Comparison of ENCODE assay signal across 9 cellular contexts in genomic region chr16:84818989-84819643, GRCh38. TPM values are rescaled to one million over a fixed set of nuclear protein-coding genes. Genes with fewer than 3 reads are reported as not detected.
DNase-seq lines count a peak whose midpoint lies in the region; ATAC-seq and TF ChIP-seq lines count a peak whose summit lies in the region.
"Had no signal": no experiment of that assay in that cellular context is flagged by ENCODE, and none has a peak within 500 bp of the region (broad histone marks: within the 10 kb centered on the region; RNA-seq: fewer than 3 reads in every experiment).

No MANE protein-coding gene starts in this region.

- H3K4me1 Mint-ChIP-seq in Calu3 (ENCODE audit: low read depth, unreplicated experiment) (peaks cover 24% of the 10 kb centered on the region), T-helper 17 cell (peaks cover 20% of the 10 kb centered on the region)

- H3K27me3 ChIP-seq in right cardiac atrium (ENCODE audit: control insufficient read depth, insufficient read depth) (no peaks in the 10 kb centered on the region), rectal smooth muscle tissue (ENCODE audit: control insufficient read depth, insufficient read depth, low read length) (peaks cover 5% of the 10 kb centered on the region)

- no peak for TF ChIP-seq CTCF in Calu3 (IDR thresholded peaks at IDR 0.05; ENCODE audit: unreplicated experiment)

- H3K36me3 Mint-ChIP-seq in Calu3 (ENCODE audit: insufficient read depth, unreplicated experiment) (peaks cover 17% of the 10 kb centered on the region), T-helper 17 cell (ENCODE audit: low read depth) (no peaks in the 10 kb centered on the region)
- H3K36me3 Mint-ChIP-seq: T-cell had no signal

- intact Hi-C loops in Calu3 (cut with micrococcal nuclease; ENCODE audit: unreplicated experiment) (no loop called here), right cardiac atrium (cut with DNase I) (no loop called here)

- H3K4me3 Mint-ChIP-seq in Calu3 (ENCODE audit: low read depth, unreplicated experiment) (peak overlapping the region; percentile 86), T-helper 17 cell (peak overlapping the region; percentile 41)

- peaks cover 100% of the 10 kb centered on the region for H3K27me3 Mint-ChIP-seq in Calu3 (ENCODE audit: unreplicated experiment)
- H3K27me3 Mint-ChIP-seq in T-helper 17 cell: peaks cover 17% of the 10 kb centered on the region

- H3K9me3 Mint-ChIP-seq in Calu3 (ENCODE audit: low read depth, unreplicated experiment): no peaks in the 10 kb centered on the region
- H3K9me3 Mint-ChIP-seq: T-cell had no signal

- H3K4me1 ChIP-seq in right cardiac atrium (ENCODE audit: control insufficient read depth, insufficient read depth, low read length): peaks cover 3% of the 10 kb centered on the region
- peaks cover 18% of the 10 kb centered on the region for H3K4me1 ChIP-seq in rectal smooth muscle tissue (ENCODE audit: control insufficient read depth, insufficient read depth, low read length)

- CTCF ChIA-PET in Calu3 (lab: Charles Lee): interaction anchor here (0.6 to 1.4 kb wide), 5 partner anchors 8 to 293 kb away, joined by 3 to 7 read pairs (median 3); no protein-coding TSS in a partner anchor

- ATAC-seq in T-helper 17 cell (peak; percentile 2), right cardiac atrium (peak in 1 of 2 donors; percentile 2), GM18873 (IDR thresholded peaks at IDR 0.05; ENCODE audit: low FRiP score, unreplicated experiment) (no peak)

- H3K27ac ChIP-seq in right cardiac atrium (ENCODE audit: low read length): no peak overlapping the region
- H3K27ac ChIP-seq in rectal smooth muscle tissue (ENCODE audit: low read depth, low read length): peak overlapping the region; percentile 34
- no peak overlapping the region for H3K27ac ChIP-seq in substantia nigra (ENCODE audit: low read depth, low read length, poor library complexity, severe bottlenecking)

- H3K27ac Mint-ChIP-seq in Calu3 (ENCODE audit: unreplicated experiment): no peak overlapping the region
- H3K27ac Mint-ChIP-seq in T-helper 17 cell: no peak overlapping the region
- H3K27ac Mint-ChIP-seq: T-cell had no signal

- BruUV-seq in Calu3 (replicated peaks; lab: Mats Ljungman, UMichigan): no TSS peak

- 63% methylated on average over 29 of the region's 29 CpGs for WGBS in right cardiac atrium

- H3K9ac ChIP-seq in rectal smooth muscle tissue (ENCODE audit: low read length): no peak overlapping the region

- H3K9me3 ChIP-seq in T-helper 17 cell (ENCODE audit: control insufficient read depth, low read length, poor library complexity, severe bottlenecking) (no peaks in the 10 kb centered on the region), right cardiac atrium (ENCODE audit: control insufficient read depth, low read length) (no peaks in the 10 kb centered on the region)

- H3K36me3 ChIP-seq in rectal smooth muscle tissue (ENCODE audit: control insufficient read depth, insufficient read depth, low read length): no peaks in the 10 kb centered on the region

- DNase-seq in Calu3 (peak; percentile 33), T-helper 17 cell (no peak), right cardiac atrium (no peak), NCI-H2107 (lab: John Stamatoyannopoulos, UW) (no peak), substantia nigra (lab: John Stamatoyannopoulos, UW) (no peak)
- no peak for DNase-seq in activated naive CD4-positive, alpha-beta T cell (lab: John Stamatoyannopoulos, UW)

- H3K4me3 ChIP-seq in right cardiac atrium (ENCODE audit: low read length): peak overlapping the region; percentile 2
- H3K4me3 ChIP-seq in rectal smooth muscle tissue (ENCODE audit: low read length): no peak overlapping the region

RNA-seq across cellular contexts. Expression of gene CRISPLD2, which starts 0.7 kb away (rescaled TPM):
- total RNA-seq in Calu3 (2022): 5.9 and 6.5 TPM in 2 replicates
- 1 to 10 TPM; 1.9 to 4.2 TPM for total RNA-seq in T-helper 17 cell
- total RNA-seq in right cardiac atrium: 10 to 100 TPM; 13.1 to 69.5 (median 29.2) TPM
- 12.7 TPM for polyA plus RNA-seq in right cardiac atrium
